In the genomic region with DNA sequence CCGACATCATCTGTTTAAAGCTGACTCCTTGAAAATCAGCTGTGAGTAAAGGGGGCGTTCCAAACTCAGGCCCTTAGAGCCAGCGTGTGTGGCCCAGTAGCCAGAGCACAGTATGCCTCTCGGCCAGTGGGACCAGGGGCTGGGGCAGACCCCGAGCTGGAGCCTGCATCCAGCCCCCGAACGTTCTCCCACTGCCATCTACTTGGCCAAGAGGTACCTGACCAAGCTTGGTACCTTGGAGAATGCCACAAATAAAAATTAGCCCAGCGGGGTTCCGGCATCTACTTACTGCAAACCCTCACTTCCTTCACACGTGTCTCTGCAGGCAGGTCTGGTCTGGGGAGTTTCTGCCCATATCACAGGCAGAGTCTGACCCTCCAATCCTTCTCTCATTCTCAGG, we compare ENCODE assay signal across 1 cellular context.
TF ChIP-seq lines count a peak whose summit lies in the region.

No MANE protein-coding gene starts in this region.

TF ChIP-seq in IMR-90, 13 proteins besides CTCF, POLR2A, EP300 and RAD21 (continued from another document):
- no peak for TF ChIP-seq NFE2L2 (IDR thresholded peaks at IDR 0.05; ENCODE audit: low read depth, low read length)
- TF ChIP-seq, protein P1, sequence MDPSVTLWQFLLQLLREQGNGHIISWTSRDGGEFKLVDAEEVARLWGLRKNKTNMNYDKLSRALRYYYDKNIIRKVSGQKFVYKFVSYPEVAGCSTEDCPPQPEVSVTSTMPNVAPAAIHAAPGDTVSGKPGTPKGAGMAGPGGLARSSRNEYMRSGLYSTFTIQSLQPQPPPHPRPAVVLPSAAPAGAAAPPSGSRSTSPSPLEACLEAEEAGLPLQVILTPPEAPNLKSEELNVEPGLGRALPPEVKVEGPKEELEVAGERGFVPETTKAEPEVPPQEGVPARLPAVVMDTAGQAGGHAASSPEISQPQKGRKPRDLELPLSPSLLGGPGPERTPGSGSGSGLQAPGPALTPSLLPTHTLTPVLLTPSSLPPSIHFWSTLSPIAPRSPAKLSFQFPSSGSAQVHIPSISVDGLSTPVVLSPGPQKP (IDR thresholded peaks at IDR 0.05; ENCODE audit: borderline replicate concordance, low read depth, low read length): no peak
- no peak for TF ChIP-seq FOS (IDR thresholded peaks at IDR 0.05; ENCODE audit: low read depth, low read length)
- TF ChIP-seq CEBPB (IDR thresholded peaks at IDR 0.05; ENCODE audit: low read depth, low read length): no peak
- TF ChIP-seq BHLHE40 (IDR thresholded peaks at IDR 0.05; ENCODE audit: low read depth, low read length): no peak
- no peak for TF ChIP-seq RFX5 (IDR thresholded peaks at IDR 0.05; ENCODE audit: low read depth, low read length)
